Comparison of ENCODE assay signal across 8 cellular contexts in genomic region chr4:139301821-139302611, GRCh38. TPM values are rescaled to one million over a fixed set of nuclear protein-coding genes. Genes with fewer than 3 reads are reported as not detected.
A peak's percentile ranks its signal among the peaks of the same experiment; 100 is the strongest.
DNase-seq lines count a peak whose midpoint lies in the region; TF ChIP-seq lines count a peak whose summit lies in the region.

TSS of gene NDUFC1 (minus strand) at chr4:139302477. CDS start at chr4:139295798, 6,679 bp downstream.

- H3K9me3 ChIP-seq in HAP-1 (no peaks in the 10 kb centered on the region), MM.1S (replicated peaks; ENCODE audit: insufficient read depth, low read length) (no peaks in the 10 kb centered on the region)

- peak within 1 kb of the TSS; percentile 82 for H3K27ac ChIP-seq in MM.1S (ENCODE audit: low read length)

- intact Hi-C loops in T-helper 2 cell treated with Interferon-gamma antibody and Interleukin-4, amounts not matched to agents 100 ng/mL and 5 ng/mL, for 36 hours (cut with micrococcal nuclease): loop anchor here (1.0 to 10.0 kb wide), 10 partner anchors 10 to 1223 kb away; partner anchors contain the start of genes ELF2, ELMOD2, MAML3 and NOCT

- peaks cover 27% of the 10 kb centered on the region for H4K20me1 ChIP-seq in MM.1S (ENCODE audit: insufficient read depth, low read length)

- CTCF ChIA-PET in GM10248 (lab: Yijun Ruan, JAX): interaction anchor here (0.8 to 2.4 kb wide), 10 partner anchors 9 to 282 kb away, joined by 3 to 17 read pairs (median 4); no protein-coding TSS in a partner anchor

- H3K79me2 ChIP-seq in MM.1S (ENCODE audit: low read length): peaks cover 87% of the 10 kb centered on the region

- H3F3A ChIP-seq in MM.1S (ENCODE audit: insufficient read depth, low read length): peaks cover 28% of the 10 kb centered on the region

- H3K4me1 ChIP-seq in HAP-1 (peaks cover 20% of the 10 kb centered on the region), MM.1S (ENCODE audit: low read length) (peaks cover 17% of the 10 kb centered on the region)

- H3K27me3 ChIP-seq in HAP-1 (ENCODE audit: low read depth) (no peaks in the 10 kb centered on the region), MM.1S (replicated peaks; ENCODE audit: insufficient read depth, low read length) (no peaks in the 10 kb centered on the region)

- no peaks in the 10 kb centered on the region for H3K9me2 ChIP-seq in MM.1S (replicated peaks; ENCODE audit: insufficient read depth, low read length)

- TF ChIP-seq CTCF in GM10248 (IDR thresholded peaks at IDR 0.05; ENCODE audit: control extremely low read depth, extremely low read depth, low read depth, missing control alignments) (no peak), MM.1S (IDR thresholded peaks at IDR 0.05; ENCODE audit: low read length) (peak; percentile 35), astrocyte of the cerebellum (IDR thresholded peaks at IDR 0.05; ENCODE audit: low read depth, low read length, missing control alignments) (no peak)

- in situ Hi-C loops in HAP-1 (cut with MboI; ENCODE audit: low sequenced_read_pairs) (no loop called here), astrocyte of the cerebellum (cut with HindIII; ENCODE audit: low sequenced_read_pairs) (loop anchor here (5.0 kb wide), 1 partner anchor 80 kb away; no protein-coding TSS in a partner anchor)

- peak; percentile 60 for DNase-seq in GM10248 (ENCODE audit: extremely low spot score)
- DNase-seq in HAP-1 (ENCODE audit: low spot score in 2 of 2): peak; percentile 53 to 73
- DNase-seq in MM.1S: peak; percentile 65
- DNase-seq in astrocyte of the cerebellum (ENCODE audit: low read depth): no peak
- DNase-seq in hypothalamus (lab: John Stamatoyannopoulos, UW): peak in 39 of 51 donors; percentile 11 to 82 (median 42)
- DNase-seq in skeletal muscle cell (ENCODE audit: low read depth): no peak
- DNase-seq in epidermal melanocyte (ENCODE audit: insufficient read length, low spot score): no peak

- peak within 1 kb of the TSS; percentile 92 for H3K9ac ChIP-seq in MM.1S (ENCODE audit: low read length)

- H3K4me3 ChIP-seq in HAP-1 (peak within 1 kb of the TSS; percentile 92), MM.1S (ENCODE audit: low read length) (peak within 1 kb of the TSS; percentile 95), astrocyte of the cerebellum (ENCODE audit: low read depth, low read length) (peak within 1 kb of the TSS; percentile 69), skeletal muscle cell (ENCODE audit: low read depth, low read length) (peak within 1 kb of the TSS; percentile 95)

- POLR2A ChIA-PET in GM10248 (lab: Yijun Ruan, JAX): interaction anchor here (0.6 to 1.7 kb wide), 3 partner anchors 101 to 218 kb away, joined by 3 to 8 read pairs (median 3); partner anchors contain the start of gene ELF2

- H3K4me2 ChIP-seq in MM.1S (ENCODE audit: low read depth, low read length): peak within 1 kb of the TSS; percentile 76

- H3K36me3 ChIP-seq in HAP-1 (replicated peaks) (peaks cover 42% of the 10 kb centered on the region), MM.1S (replicated peaks; ENCODE audit: insufficient read depth, low read length) (0 out of 2 replicates have a peak, but pooled peaks cover 2% of the 10 kb centered on the region)

- peak within 1 kb of the TSS; percentile 76 for H2AFZ ChIP-seq in MM.1S (ENCODE audit: low read length)

RNA-seq across cellular contexts. Expression of gene NDUFC1, which starts in this region (rescaled TPM):
- 43.4 and 44.0 TPM in 2 replicates for total RNA-seq in T-helper 2 cell treated with Interferon-gamma antibody and Interleukin-4, amounts not matched to agents 100 ng/mL and 5 ng/mL, for 36 hours

Comparison
In these comparisons a context has a peak if more than half of its experiments do, and no peak if none do; other contexts are left out.
1. DNase-seq: peak in GM10248 (single experiment), HAP-1 (2 of 2), MM.1S (single experiment) and hypothalamus (39 of 51); none in astrocyte of the cerebellum (single experiment), skeletal muscle cell (single experiment) and epidermal melanocyte (single experiment).
2. Peak in every context shown above with its lines, with median percentiles within 50 percentile points of each other: H3K4me3 ChIP-seq.